ENCODE assay signal across 12 cellular contexts in genomic region chr9:93574091-93574899, GRCh38. TPM values are rescaled to one million over a fixed set of nuclear protein-coding genes. Genes with fewer than 3 reads are reported as not detected.
A peak's percentile ranks its signal among the peaks of the same experiment; 100 is the strongest.
DNase-seq lines count a peak whose midpoint lies in the region; ATAC-seq and TF ChIP-seq lines count a peak whose summit lies in the region.
"Had no signal": no experiment of that assay in that cellular context is flagged by ENCODE, and none has a peak within 500 bp of the region (broad histone marks: within the 10 kb centered on the region; RNA-seq: fewer than 3 reads in every experiment).

No MANE protein-coding gene starts in this region.

- H3K4me1 Mint-ChIP-seq in natural killer cell: peaks cover 15 to 34% of the 10 kb centered on the region in 2 donors
- H3K4me1 Mint-ChIP-seq in natural killer cell treated with Interleukin-12 subunit alpha and Interleukin-12 subunit beta and Interleukin-15 and Interleukin-18, amount 100 ng/mL, for 72 hours (ENCODE audit: low read depth in 2 of 2): peaks cover 23 to 25% of the 10 kb centered on the region in 2 donors
- H3K4me1 Mint-ChIP-seq in naive thymus-derived CD4-positive, alpha-beta T cell: peaks cover 28 to 40% (median 33%) of the 10 kb centered on the region in 7 donors

- no peak for ATAC-seq in natural killer cell
- no peak for ATAC-seq in natural killer cell treated with Interleukin-12 subunit alpha and Interleukin-12 subunit beta and Interleukin-15 and Interleukin-18, amount 100 ng/mL, for 72 hours
- ATAC-seq in naive thymus-derived CD4-positive, alpha-beta T cell: no peak

- no peak for TF ChIP-seq POLR2A in uterus (IDR thresholded peaks at IDR 0.05)

- no peaks in the 10 kb centered on the region for H3K36me3 ChIP-seq in naive thymus-derived CD4-positive, alpha-beta T cell (ENCODE audit: control insufficient read depth in 2 of 3, insufficient read depth in 3 of 3, low read length in 3 of 3)
- no peaks in the 10 kb centered on the region for H3K36me3 ChIP-seq in uterus

- no peak for TF ChIP-seq CTCF in natural killer cell (IDR thresholded peaks at IDR 0.05)
- no peak for TF ChIP-seq CTCF in uterus (IDR thresholded peaks at IDR 0.05)

- intact Hi-C loops in natural killer cell (cut with micrococcal nuclease): no loop called here
- intact Hi-C loops in naive thymus-derived CD4-positive, alpha-beta T cell (cut with micrococcal nuclease): loop anchor here in 1 of 2 donors (10.0 kb wide), 1 partner anchor 461 kb away; no protein-coding TSS in a partner anchor
- intact Hi-C loops in uterus (cut with DNase I; ENCODE audit: low total_unique reads): no loop called here

- no peaks in the 10 kb centered on the region for H3K9me3 ChIP-seq in naive thymus-derived CD4-positive, alpha-beta T cell (ENCODE audit: control insufficient read depth in 2 of 3, low read length in 3 of 3)
- H3K9me3 ChIP-seq in uterus: no peaks in the 10 kb centered on the region

- no peak overlapping the region for H3K4me3 ChIP-seq in naive thymus-derived CD4-positive, alpha-beta T cell (ENCODE audit: low read length)
- H3K4me3 ChIP-seq in uterus: no peak overlapping the region

- H3K4me1 ChIP-seq in naive thymus-derived CD4-positive, alpha-beta T cell (ENCODE audit: control insufficient read depth in 2 of 2, insufficient read depth in 2 of 2, low read length in 2 of 2): peaks cover 15 to 28% of the 10 kb centered on the region in 2 donors
- H3K4me1 ChIP-seq in uterus: no peaks in the 10 kb centered on the region

- DNase-seq in natural killer cell: no peak
- DNase-seq in natural killer cell treated with Interleukin-12 subunit alpha and Interleukin-12 subunit beta and Interleukin-15 and Interleukin-18, amount 100 ng/mL, for 72 hours (ENCODE audit: low spot score): no peak
- peak; percentile 49 for DNase-seq in activated CD8-positive, alpha-beta memory T cell treated with anti-CD3 and anti-CD28 coated beads, Interleukin-2, amount 50 U/mL, for 48 hours
- DNase-seq in naive thymus-derived CD4-positive, alpha-beta T cell: no peak
- no peak for DNase-seq in uterus
- no peak for DNase-seq in GM03348 (ENCODE audit: low spot score)
- no peak for DNase-seq in hippocampal formation (lab: John Stamatoyannopoulos, UW)
- no peak for DNase-seq in GDM1 (lab: John Stamatoyannopoulos, UW)
- DNase-seq: activated naive CD4-positive, alpha-beta T cell treated with anti-CD3 and anti-CD28 coated beads, Interleukin-2, amount 50 U/mL, for 16 hours; kidney; nucleus accumbens had no signal

- no peak overlapping the region for H3K27ac ChIP-seq in naive thymus-derived CD4-positive, alpha-beta T cell (ENCODE audit: low read depth, low read length)
- peak overlapping the region; percentile 94 to 96 for H3K27ac ChIP-seq in uterus
- H3K27ac ChIP-seq: HL-60 had no signal

- H3K4me3 Mint-ChIP-seq in natural killer cell: peak overlapping the region; percentile 70
- no peak overlapping the region for H3K4me3 Mint-ChIP-seq in natural killer cell treated with Interleukin-12 subunit alpha and Interleukin-12 subunit beta and Interleukin-15 and Interleukin-18, amount 100 ng/mL, for 72 hours
- peak overlapping the region; percentile 42 to 94 (median 80) for H3K4me3 Mint-ChIP-seq in naive thymus-derived CD4-positive, alpha-beta T cell

- POLR2A ChIA-PET in naive thymus-derived CD4-positive, alpha-beta T cell (lab: Charles Lee): interaction anchor here (0.7 to 2.1 kb wide), 3 partner anchors 8 to 434 kb away, joined by 4 to 24 read pairs (median 4); no protein-coding TSS in a partner anchor

- H3K27me3 Mint-ChIP-seq in natural killer cell (ENCODE audit: low read depth in 2 of 2): no peaks in the 10 kb centered on the region
- no peaks in the 10 kb centered on the region for H3K27me3 Mint-ChIP-seq in natural killer cell treated with Interleukin-12 subunit alpha and Interleukin-12 subunit beta and Interleukin-15 and Interleukin-18, amount 100 ng/mL, for 72 hours
- no peaks in the 10 kb centered on the region for H3K27me3 Mint-ChIP-seq in naive thymus-derived CD4-positive, alpha-beta T cell

- peaks cover 8% of the 10 kb centered on the region for H3K36me3 Mint-ChIP-seq in natural killer cell
- peaks cover 12% of the 10 kb centered on the region for H3K36me3 Mint-ChIP-seq in natural killer cell treated with Interleukin-12 subunit alpha and Interleukin-12 subunit beta and Interleukin-15 and Interleukin-18, amount 100 ng/mL, for 72 hours
- H3K36me3 Mint-ChIP-seq in naive thymus-derived CD4-positive, alpha-beta T cell: peaks cover 0 to 16% (median 5%) of the 10 kb centered on the region in 5 donors

- CTCF ChIA-PET in naive thymus-derived CD4-positive, alpha-beta T cell (lab: Charles Lee): interaction anchor here (0.7 to 2.0 kb wide), 2 partner anchors 8 to 543 kb away, joined by 4 to 9 read pairs; no protein-coding TSS in a partner anchor

- peak overlapping the region; percentile 83 to 91 for H3K27ac Mint-ChIP-seq in natural killer cell
- H3K27ac Mint-ChIP-seq in natural killer cell treated with Interleukin-12 subunit alpha and Interleukin-12 subunit beta and Interleukin-15 and Interleukin-18, amount 100 ng/mL, for 72 hours: no peak overlapping the region
- peak overlapping the region in 8 of 9 donors; percentile 23 to 83 (median 54) for H3K27ac Mint-ChIP-seq in naive thymus-derived CD4-positive, alpha-beta T cell

- no peaks in the 10 kb centered on the region for H3K27me3 ChIP-seq in naive thymus-derived CD4-positive, alpha-beta T cell (ENCODE audit: control insufficient read depth in 2 of 2, insufficient read depth in 2 of 2, low read length in 2 of 2)
- H3K27me3 ChIP-seq in uterus: no peaks in the 10 kb centered on the region

- H3K9me3 Mint-ChIP-seq in natural killer cell: no peaks in the 10 kb centered on the region
- no peaks in the 10 kb centered on the region for H3K9me3 Mint-ChIP-seq in natural killer cell treated with Interleukin-12 subunit alpha and Interleukin-12 subunit beta and Interleukin-15 and Interleukin-18, amount 100 ng/mL, for 72 hours
- H3K9me3 Mint-ChIP-seq in naive thymus-derived CD4-positive, alpha-beta T cell: peaks cover 0 to 4% (median 0%) of the 10 kb centered on the region in 11 donors

RNA-seq across cellular contexts. Expression of gene PHF2, which starts 2.1 kb away (rescaled TPM):
- total RNA-seq in natural killer cell: 10 to 100 TPM; 24.8 to 28.1 (median 26.4) TPM
- total RNA-seq in natural killer cell treated with Interleukin-12 subunit alpha and Interleukin-12 subunit beta and Interleukin-15 and Interleukin-18, amount 100 ng/mL, for 72 hours: 10 to 100 TPM; 14.9 to 19.5 TPM
- total RNA-seq in naive thymus-derived CD4-positive, alpha-beta T cell: 10 to 100 TPM; 23.2 to 39.3 (median 29.6) TPM
- polyA plus RNA-seq in naive thymus-derived CD4-positive, alpha-beta T cell: 1 to 10 TPM; 1.0 to 3.5 TPM
- total RNA-seq in uterus: 10 to 100 TPM in 3 of 4 donors, 1 to 10 TPM in 1; 7.7 to 54.5 (median 25.0) TPM

Comparison
In these comparisons a context has a peak if more than half of its experiments do, and no peak if none do; other contexts are left out.
1. H3K27ac Mint-ChIP-seq: peak in natural killer cell (2 of 2) and naive thymus-derived CD4-positive, alpha-beta T cell (8 of 9); none in natural killer cell treated with Interleukin-12 subunit alpha and Interleukin-12 subunit beta and Interleukin-15 and Interleukin-18, amount 100 ng/mL, for 72 hours (0 of 2).